Comparison of ENCODE assay signal across 25 cellular contexts in the genomic region with DNA sequence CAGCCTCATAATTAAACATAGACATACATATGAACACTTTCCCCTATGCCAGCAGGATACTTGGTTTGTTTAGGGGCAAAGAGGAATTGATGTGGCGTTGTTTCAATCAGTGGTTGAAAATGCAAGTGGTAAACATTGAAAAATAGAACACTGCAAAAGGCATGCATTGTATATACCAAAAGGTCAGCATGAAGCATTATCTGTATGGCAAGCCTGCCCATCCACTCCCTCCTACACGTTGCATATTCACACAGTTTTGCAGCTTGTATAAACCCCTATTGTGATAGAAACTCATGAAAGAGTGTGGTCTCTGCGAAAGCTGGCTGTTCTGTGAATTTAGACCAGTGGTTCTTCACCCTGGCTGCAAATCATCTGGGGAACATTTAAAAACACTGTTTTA. TPM values are rescaled to one million over a fixed set of nuclear protein-coding genes. Genes with fewer than 3 reads are reported as not detected.
DNase-seq lines count a peak whose midpoint lies in the region; ATAC-seq and TF ChIP-seq lines count a peak whose summit lies in the region.
"Had no signal": no experiment of that assay in that cellular context is flagged by ENCODE, and none has a peak within 500 bp of the region (broad histone marks: within the 10 kb centered on the region; RNA-seq: fewer than 3 reads in every experiment).

No MANE protein-coding gene starts in this region.

- H3K9me3 ChIP-seq in SJSA1 (replicated peaks) (no peaks in the 10 kb centered on the region), esophagus squamous epithelium (no peaks in the 10 kb centered on the region), smooth muscle cell (replicated peaks; ENCODE audit: low read depth) (no peaks in the 10 kb centered on the region)
- H3K9me3 ChIP-seq: lower lobe of right lung, MG63, psoas muscle, upper lobe of right lung had no signal

- WGBS in esophagus squamous epithelium, 2 donors, result 62 to 74% methylated on average over 3 of the region's 3 CpGs
- WGBS in smooth muscle cell (ENCODE audit: low lambda C conversion rate), result 74% methylated on average over 3 of the region's 3 CpGs

- H3K4me1 Mint-ChIP-seq in activated CD8-positive, alpha-beta memory T cell treated with anti-CD3 and anti-CD28 coated beads, Interleukin-2, amount 10 ng/mL, durations not matched to agents 7 days and 5 days, result peaks cover 3% of the 10 kb centered on the region

- no peaks in the 10 kb centered on the region for H3K9me3 Mint-ChIP-seq in activated CD8-positive, alpha-beta memory T cell treated with anti-CD3 and anti-CD28 coated beads, Interleukin-2, amount 10 ng/mL, durations not matched to agents 7 days and 5 days (ENCODE audit: low read depth)

- TF ChIP-seq POLR2A in esophagus squamous epithelium (IDR thresholded peaks at IDR 0.05), result no peak

- CTCF ChIA-PET in activated CD8-positive, alpha-beta memory T cell treated with anti-CD3 and anti-CD28 coated beads, Interleukin-2, amount 10 ng/mL, durations not matched to agents 7 days and 5 days (lab: Charles Lee), result no interaction called here

- H3K27me3 Mint-ChIP-seq in activated CD8-positive, alpha-beta memory T cell treated with anti-CD3 and anti-CD28 coated beads, Interleukin-2, amount 10 ng/mL, durations not matched to agents 7 days and 5 days, result peaks cover 34% of the 10 kb centered on the region

- no peak for DNase-seq in SJSA1 (ENCODE audit: low read depth in 1 of 2, low spot score in 2 of 2)
- no peak for DNase-seq in esophagus squamous epithelium (lab: John Stamatoyannopoulos, UW)
- no peak for DNase-seq in smooth muscle cell (lab: John Stamatoyannopoulos, UW; ENCODE audit: unreplicated experiment)
- DNase-seq in activated CD8-positive, alpha-beta memory T cell treated with anti-CD3 and anti-CD28 coated beads, Interleukin-2, amount 10 ng/mL, durations not matched to agents 7 days and 5 days, result no peak
- DNase-seq: activated CD4-positive, alpha-beta T cell treated with anti-CD3 and anti-CD28 coated beads for 1 hour; activated naive CD4-positive, alpha-beta T cell; activated T-cell treated with anti-CD3 and anti-CD28 coated beads, Interleukin-2, amount 50 U/mL, for 24 hours; caudate nucleus; H7; hypothalamus; lower lobe of right lung; MG63; NCI-H1417; NCI-H510A; NK-92 treated with Interleukin-12 subunit alpha and Interleukin-12 subunit beta, amount 100 ng/mL, for 24 hours; psoas muscle; spleen; stimulated activated CD4-positive, alpha-beta T cell treated with anti-CD3 and anti-CD28 coated beads, Interleukin-4, amount 100 ng/mL, for 24 hours; SW 1271; upper lobe of right lung had no signal

- H3K4me3 ChIP-seq in ACC112 (ENCODE audit: low read depth, low read length) (no peak overlapping the region), SJSA1 (no peak overlapping the region), esophagus squamous epithelium (no peak overlapping the region), smooth muscle cell (no peak overlapping the region)
- H3K4me3 ChIP-seq: lower lobe of right lung, MG63, psoas muscle, spleen, upper lobe of right lung had no signal

- H2AFZ ChIP-seq in ACC112 (ENCODE audit: low read length, unreplicated experiment) (no peak overlapping the region), smooth muscle cell (ENCODE audit: low read depth) (no peak overlapping the region)

- H4K20me1 ChIP-seq in smooth muscle cell (ENCODE audit: low read depth), result no peaks in the 10 kb centered on the region

- no peak for TF ChIP-seq CTCF in esophagus squamous epithelium (IDR thresholded peaks at IDR 0.05)
- no peak for TF ChIP-seq CTCF in smooth muscle cell (IDR thresholded peaks at IDR 0.05; ENCODE audit: borderline replicate concordance, insufficient read depth, poor library complexity, severe bottlenecking)

- no peaks in the 10 kb centered on the region for H3K36me3 Mint-ChIP-seq in activated CD8-positive, alpha-beta memory T cell treated with anti-CD3 and anti-CD28 coated beads, Interleukin-2, amount 10 ng/mL, durations not matched to agents 7 days and 5 days

- H3K4me1 ChIP-seq in ACC112 (ENCODE audit: control insufficient read depth, insufficient read depth, low read length, unreplicated experiment) (peaks cover 75% of the 10 kb centered on the region), SJSA1 (replicated peaks) (peaks cover 67% of the 10 kb centered on the region), esophagus squamous epithelium (peaks cover 0 to 39% (median 15%) of the 10 kb centered on the region in 3 donors), smooth muscle cell (ENCODE audit: low read depth) (no peaks in the 10 kb centered on the region)

- peak overlapping the region; percentile 87 for H3K27ac ChIP-seq in ACC112 (ENCODE audit: low read depth, low read length)
- peak overlapping the region; percentile 53 for H3K27ac ChIP-seq in SJSA1
- H3K27ac ChIP-seq in esophagus squamous epithelium, result peak overlapping the region in 3 of 4 donors; percentile 19 to 43 (median 27)
- H3K27ac ChIP-seq in smooth muscle cell (ENCODE audit: low read depth), result peak overlapping the region; percentile 49
- H3K27ac ChIP-seq: psoas muscle, upper lobe of right lung had no signal

- H3F3A ChIP-seq in smooth muscle cell (ENCODE audit: low read depth), result no peaks in the 10 kb centered on the region

- H3K4me2 ChIP-seq in smooth muscle cell, result no peak overlapping the region

- no peak overlapping the region for H3K27ac Mint-ChIP-seq in activated CD8-positive, alpha-beta memory T cell treated with anti-CD3 and anti-CD28 coated beads, Interleukin-2, amount 10 ng/mL, durations not matched to agents 7 days and 5 days
- H3K27ac Mint-ChIP-seq: activated T-cell treated with anti-CD3 and anti-CD28 coated beads, Interleukin-2, amount 50 U/mL, for 24 hours; stimulated activated naive CD8-positive, alpha-beta T cell treated with anti-CD3 and anti-CD28 coated beads, Interleukin-15, Interleukin-2, amounts not matched to agents 100 ng/mL and 50 ng/mL, for 24 hours had no signal

- no peak overlapping the region for H3K4me3 Mint-ChIP-seq in activated CD8-positive, alpha-beta memory T cell treated with anti-CD3 and anti-CD28 coated beads, Interleukin-2, amount 10 ng/mL, durations not matched to agents 7 days and 5 days
- H3K4me3 Mint-ChIP-seq: activated T-cell treated with anti-CD3 and anti-CD28 coated beads, Interleukin-2, amount 50 U/mL, for 24 hours; stimulated activated naive CD8-positive, alpha-beta T cell treated with anti-CD3 and anti-CD28 coated beads, Interleukin-15, Interleukin-2, amounts not matched to agents 100 ng/mL and 50 ng/mL, for 24 hours had no signal

- ATAC-seq in activated CD8-positive, alpha-beta memory T cell treated with anti-CD3 and anti-CD28 coated beads, Interleukin-2, amount 10 ng/mL, durations not matched to agents 7 days and 5 days, result no peak
- ATAC-seq in GM18511 (IDR thresholded peaks at IDR 0.05; ENCODE audit: unreplicated experiment), result no peak
- no peak for ATAC-seq in HG03196 (IDR thresholded peaks at IDR 0.05; ENCODE audit: unreplicated experiment)
- no peak for ATAC-seq in HG02678 (IDR thresholded peaks at IDR 0.05; ENCODE audit: unreplicated experiment)
- ATAC-seq: lower lobe of right lung, psoas muscle, upper lobe of right lung had no signal

- peaks cover 90% of the 10 kb centered on the region for H3K79me2 ChIP-seq in ACC112 (ENCODE audit: control insufficient read depth, insufficient read depth, low read length, unreplicated experiment)
- H3K79me2 ChIP-seq in smooth muscle cell (ENCODE audit: low read depth), result no peaks in the 10 kb centered on the region

- intact Hi-C loops in esophagus squamous epithelium (cut with DNase I), result no loop called here

- no peak overlapping the region for H3K9ac ChIP-seq in smooth muscle cell (ENCODE audit: low read depth)

- peaks cover 70% of the 10 kb centered on the region for H3K36me3 ChIP-seq in ACC112 (ENCODE audit: insufficient read depth, low read length)
- H3K36me3 ChIP-seq in SJSA1, result peaks cover 49% of the 10 kb centered on the region
- H3K36me3 ChIP-seq in esophagus squamous epithelium, result peaks cover 0 to 23% (median 0%) of the 10 kb centered on the region in 3 donors
- no peaks in the 10 kb centered on the region for H3K36me3 ChIP-seq in smooth muscle cell (ENCODE audit: low read depth)
- H3K36me3 ChIP-seq: upper lobe of right lung had no signal

- H3K27me3 ChIP-seq in ACC112 (ENCODE audit: insufficient read depth, low read length) (no peaks in the 10 kb centered on the region), SJSA1 (replicated peaks) (no peaks in the 10 kb centered on the region), esophagus squamous epithelium (no peaks in the 10 kb centered on the region), smooth muscle cell (ENCODE audit: low read depth) (no peaks in the 10 kb centered on the region)
- H3K27me3 ChIP-seq: MG63, spleen, upper lobe of right lung had no signal

RNA-seq across cellular contexts. Expression of gene CAV1, which starts 17.1 kb away (rescaled TPM):
- total RNA-seq in SJSA1 (2014; rRNA removed; shearing (Covaris generic)), result 118 and 154 TPM in 2 replicates
- total RNA-seq in esophagus squamous epithelium, result 100 to 1,000 TPM in 2 of 4 donors, 10 to 100 TPM in 2; 21.7 to 171 (median 86.8) TPM
- total RNA-seq in smooth muscle cell, result 63.4 and 84.7 TPM in 2 replicates
- 55.8 and 71.9 TPM in 2 replicates for polyA plus RNA-seq in smooth muscle cell
- total RNA-seq in activated CD8-positive, alpha-beta memory T cell treated with anti-CD3 and anti-CD28 coated beads, Interleukin-2, amount 10 ng/mL, durations not matched to agents 7 days and 5 days, result under 1 TPM in 1 of 2 experiments, not detected in 1; 0.87 TPM

RNA-seq across cellular contexts. Expression of gene CAV2, which starts 42.4 kb away (rescaled TPM):
- 130 and 204 TPM in 2 replicates for total RNA-seq in SJSA1 (2014; rRNA removed; shearing (Covaris generic))
- total RNA-seq in esophagus squamous epithelium, result 10 to 100 TPM; 31.8 to 85.3 (median 73.4) TPM
- total RNA-seq in smooth muscle cell, result 68.0 and 77.9 TPM in 2 replicates
- polyA plus RNA-seq in smooth muscle cell, result 38.8 and 55.5 TPM in 2 replicates
- total RNA-seq in activated CD8-positive, alpha-beta memory T cell treated with anti-CD3 and anti-CD28 coated beads, Interleukin-2, amount 10 ng/mL, durations not matched to agents 7 days and 5 days, result under 1 TPM in 1 of 2 experiments, not detected in 1; 0.26 TPM

Comparison
In these comparisons a context has a peak if more than half of its experiments do, and no peak if none do; other contexts are left out.
1. H3K27ac ChIP-seq: peak in every context shown above with its lines; median percentile 87 in ACC112; 53 in SJSA1; 49 in smooth muscle cell; 27 in esophagus squamous epithelium.
2. RNA of gene CAV1, which starts 17.1 kb away (total RNA-seq): 118 to 154 TPM in SJSA1, 21.7 to 171 TPM in esophagus squamous epithelium and 63.4 to 84.7 TPM in smooth muscle cell; 0.87 TPM in activated CD8-positive, alpha-beta memory T cell treated with anti-CD3 and anti-CD28 coated beads, Interleukin-2, amount 10 ng/mL, durations not matched to agents 7 days and 5 days; every median in the first group is over 10 times any median in the second.
3. RNA of gene CAV2, which starts 42.4 kb away (total RNA-seq): 130 to 204 TPM in SJSA1, 31.8 to 85.3 TPM in esophagus squamous epithelium and 68.0 to 77.9 TPM in smooth muscle cell; 0.26 TPM in activated CD8-positive, alpha-beta memory T cell treated with anti-CD3 and anti-CD28 coated beads, Interleukin-2, amount 10 ng/mL, durations not matched to agents 7 days and 5 days; every median in the first group is over 10 times any median in the second.